In genomic region chr15:90213123-90213817, GRCh38 we compare ENCODE assay signal across 9 cellular contexts. TPM values are rescaled to one million over a fixed set of nuclear protein-coding genes. Genes with fewer than 3 reads are reported as not detected.
DNase-seq lines count a peak whose midpoint lies in the region; ATAC-seq and TF ChIP-seq lines count a peak whose summit lies in the region.
"Had no signal": no experiment of that assay in that cellular context is flagged by ENCODE, and none has a peak within 500 bp of the region (broad histone marks: within the 10 kb centered on the region; RNA-seq: fewer than 3 reads in every experiment).

No MANE protein-coding gene starts in this region.

- H3K79me2 ChIP-seq in SK-N-SH (ENCODE audit: insufficient read depth), result peaks cover 23% of the 10 kb centered on the region; the same call in 1 of the 2 replicates

- TF ChIP-seq CTCF in prostate gland (IDR thresholded peaks at IDR 0.05) (no peak), SK-N-SH (IDR thresholded peaks at IDR 0.05) (no peak)

- POLR2A ChIA-PET in SK-N-SH (lab: Yijun Ruan, JAX), result interaction anchor here (0.5 kb wide), 1 partner anchor 36 kb away, joined by 3 read pairs; the partner anchor contains the start of gene TTLL13

- peak; percentile 25 for DNase-seq in Daoy (ENCODE audit: low read depth)
- DNase-seq in NCI-H524 (lab: John Stamatoyannopoulos, UW), result peak; percentile 86 to 89
- DNase-seq in epithelial cell of prostate (ENCODE audit: low read depth, low spot score), result no peak
- DNase-seq in prostate gland (ENCODE audit: low spot score), result peak; percentile 51
- DNase-seq in SK-N-SH, result no peak
- no peak for DNase-seq in AG20443 (ENCODE audit: low spot score)
- DNase-seq in HK-2 (ENCODE audit: unreplicated experiment), result no peak
- DNase-seq: activated CD4-positive, alpha-beta T cell treated with anti-CD3 and anti-CD28 coated beads, Interleukin-2, amount 50 U/mL, for 1 hour had no signal

- no peaks in the 10 kb centered on the region for H3K9me3 ChIP-seq in prostate gland
- no peaks in the 10 kb centered on the region for H3K9me3 ChIP-seq in SK-N-SH

- TF ChIP-seq POLR2A in prostate gland (IDR thresholded peaks at IDR 0.05), result no peak

- H3K4me3 ChIP-seq in prostate gland, result no peak overlapping the region
- H3K4me3 ChIP-seq in SK-N-SH (ENCODE audit: low read depth in 2 of 2, low read length in 1 of 2), result no peak overlapping the region

- TF ChIP-seq EP300 in SK-N-SH (IDR thresholded peaks at IDR 0.05; ENCODE audit: borderline replicate concordance in 1 of 2, low read depth in 1 of 2, low read length in 1 of 2), result no peak

- no peaks in the 10 kb centered on the region for H3F3A ChIP-seq in SK-N-SH (replicated peaks; ENCODE audit: insufficient read depth)

- no peaks in the 10 kb centered on the region for H3K27me3 ChIP-seq in prostate gland (replicated peaks; ENCODE audit: insufficient read depth)
- H3K27me3 ChIP-seq in SK-N-SH (ENCODE audit: insufficient read depth), result no peaks in the 10 kb centered on the region

- ATAC-seq in HG03135 (IDR thresholded peaks at IDR 0.05; ENCODE audit: unreplicated experiment), result no peak

- CTCF ChIA-PET in SK-N-SH (lab: Yijun Ruan, JAX), result interaction anchor here (1.3 to 7.1 kb wide), 2 partner anchors 9 to 70 kb away, joined by 3 to 74 read pairs; partner anchors contain the start of gene SEMA4B

- H3K27ac ChIP-seq in epithelial cell of prostate, result peak overlapping the region; percentile 99
- peak overlapping the region; percentile 38 to 69 for H3K27ac ChIP-seq in prostate gland
- peak overlapping the region in 1 of 2 experiments; percentile 30; a peak in 1 of 4 replicates for H3K27ac ChIP-seq in SK-N-SH (ENCODE audit: low read depth in 2 of 2, low read length in 1 of 2)

- H3K36me3 ChIP-seq in prostate gland (no peaks in the 10 kb centered on the region), SK-N-SH (replicated peaks in 1 of 2; ENCODE audit: control insufficient read depth in 1 of 2, insufficient read depth in 2 of 2, low read length in 1 of 2) (peaks cover 6 to 13% of the 10 kb centered on the region in 2 experiments)

- H3K9me2 ChIP-seq in SK-N-SH, result no peaks in the 10 kb centered on the region

- H4K20me1 ChIP-seq in SK-N-SH (ENCODE audit: insufficient read depth), result no peaks in the 10 kb centered on the region

- no peak overlapping the region for H3K9ac ChIP-seq in SK-N-SH

- H3K4me2 ChIP-seq in SK-N-SH, result no peak overlapping the region

- no peak for TF ChIP-seq RAD21 in SK-N-SH (IDR thresholded peaks at IDR 0.05; ENCODE audit: low read length)

- 47% methylated on average over 12 of the region's 12 CpGs for WGBS in prostate gland
- WGBS in SK-N-SH (ENCODE audit: low lambda C conversion rate), result 86% methylated on average over 12 of the region's 12 CpGs

- peaks cover 18% of the 10 kb centered on the region for H3K4me1 ChIP-seq in prostate gland (replicated peaks)
- H3K4me1 ChIP-seq in SK-N-SH (ENCODE audit: control insufficient read depth in 1 of 2, insufficient read depth in 2 of 2, low read depth in 1 of 2, low read length in 1 of 2), result peaks cover 9 to 35% of the 10 kb centered on the region in 2 experiments; a peak in 2 of 4 replicates

- intact Hi-C loops in prostate gland (cut with DNase I), result loop anchor here (5.0 to 10.0 kb wide), 3 partner anchors 208 to 461 kb away; partner anchors contain the start of genes MESP1 and ZNF710

- no peak overlapping the region for H2AFZ ChIP-seq in SK-N-SH (ENCODE audit: low read depth)

TF ChIP-seq in SK-N-SH, 30 proteins besides CTCF, POLR2A, EP300 and RAD21:
- TF ChIP-seq EZH2phosphoT487 (IDR thresholded peaks at IDR 0.05; ENCODE audit: borderline replicate concordance, low read depth) (no peak), IRF3 (IDR thresholded peaks at IDR 0.05; ENCODE audit: low read depth, low read length) (no peak), USF1 (IDR thresholded peaks at IDR 0.05; ENCODE audit: borderline replicate concordance, low read depth) (no peak), RCOR1 (IDR thresholded peaks at IDR 0.05; ENCODE audit: low read length) (no peak), FOXJ3 (CRISPR knock-in tag; IDR thresholded peaks at IDR 0.05) (no peak)

RNA-seq across cellular contexts. Expression of gene SEMA4B, which starts 12.1 kb away (rescaled TPM):
- 16.2 and 31.4 TPM in 2 replicates for total RNA-seq in Daoy (2014; rRNA removed; shearing (Covaris generic))
- 10 to 100 TPM; 96.1 to 99.6 TPM for total RNA-seq in prostate gland
- polyA plus RNA-seq in SK-N-SH (2012; rRNA removed), result 15.2 and 38.9 TPM in 2 replicates
- polyA plus RNA-seq in SK-N-SH (2012; cell fraction: cytosol; rRNA removed), result 16.4 and 18.3 TPM in 2 replicates
- 48.9 and 49.5 TPM in 2 replicates for polyA plus RNA-seq in SK-N-SH (2012; cell fraction: nucleus; rRNA removed)

RNA-seq across cellular contexts. Expression of gene CIB1, which starts 20.5 kb away (rescaled TPM):
- 25.5 and 39.3 TPM in 2 replicates for total RNA-seq in Daoy (2014; rRNA removed; shearing (Covaris generic))
- total RNA-seq in prostate gland, result 100 to 1,000 TPM in 1 of 2 donors, 10 to 100 TPM in 1; 48.3 to 104 TPM
- polyA plus RNA-seq in SK-N-SH (2012; rRNA removed), result 74.7 and 87.9 TPM in 2 replicates
- 52.7 and 60.3 TPM in 2 replicates for polyA plus RNA-seq in SK-N-SH (2012; cell fraction: cytosol; rRNA removed)
- polyA plus RNA-seq in SK-N-SH (2012; cell fraction: nucleus; rRNA removed), result 63.1 and 96.6 TPM in 2 replicates

RNA-seq across cellular contexts. Expression of gene GDPGP1, which starts 20.7 kb away (rescaled TPM):
- total RNA-seq in Daoy (2014; rRNA removed; shearing (Covaris generic)), result 4.2 TPM in 2 replicates
- total RNA-seq in prostate gland, result 10 to 100 TPM; 15.4 to 21.5 TPM
- polyA plus RNA-seq in SK-N-SH (2012; rRNA removed), result 2.2 and 2.4 TPM in 2 replicates
- 0.93 and 2.1 TPM in 2 replicates for polyA plus RNA-seq in SK-N-SH (2012; cell fraction: cytosol; rRNA removed)
- polyA plus RNA-seq in SK-N-SH (2012; cell fraction: nucleus; rRNA removed), result 4.0 and 5.3 TPM in 2 replicates

RNA-seq across cellular contexts. Expression of gene TTLL13, which starts 36.1 kb away (rescaled TPM):
- 0.06 TPM in 1 of 2 replicates, not detected in the other for total RNA-seq in Daoy (2014; rRNA removed; shearing (Covaris generic))
- under 1 TPM in 1 of 2 donors, not detected in 1; 0.51 TPM for total RNA-seq in prostate gland
- 0.03 and 0.06 TPM in 2 replicates for polyA plus RNA-seq in SK-N-SH (2012; rRNA removed)
- 0.01 TPM in 1 of 2 replicates, not detected in the other for polyA plus RNA-seq in SK-N-SH (2012; cell fraction: cytosol; rRNA removed)
- polyA plus RNA-seq in SK-N-SH (2012; cell fraction: nucleus; rRNA removed), result 0.38 and 1.1 TPM in 2 replicates

RNA-seq across cellular contexts. Expression of gene NGRN, which starts 52.2 kb away (rescaled TPM):
- total RNA-seq in Daoy (2014; rRNA removed; shearing (Covaris generic)), result 129 and 135 TPM in 2 replicates
- 100 to 1,000 TPM; 102 to 108 TPM for total RNA-seq in prostate gland
- polyA plus RNA-seq in SK-N-SH (2012; rRNA removed), result 48.2 and 66.5 TPM in 2 replicates
- 64.3 and 64.8 TPM in 2 replicates for polyA plus RNA-seq in SK-N-SH (2012; cell fraction: cytosol; rRNA removed)
- polyA plus RNA-seq in SK-N-SH (2012; cell fraction: nucleus; rRNA removed), result 26.8 and 34.3 TPM in 2 replicates

Comparison
In these comparisons a context has a peak if more than half of its experiments do, and no peak if none do; other contexts are left out.
1. DNase-seq: peak in Daoy (single experiment), NCI-H524 (2 of 2) and prostate gland (single experiment); none in epithelial cell of prostate (single experiment), SK-N-SH (single experiment), AG20443 (single experiment) and HK-2 (single experiment).